ENCODE assay signal across 17 cellular contexts in genomic region chr17:57679356-57679755, GRCh38.
"Had no signal": no experiment of that assay in that cellular context is flagged by ENCODE, and none has a peak within 500 bp of the region (broad histone marks: within the 10 kb centered on the region; RNA-seq: fewer than 3 reads in every experiment).

No MANE protein-coding gene starts in this region.

- H3K27ac ChIP-seq: epithelial cell of prostate, lower lobe of right lung, sigmoid colon, testis, VCaP had no signal

- DNase-seq: activated CD4-positive, alpha-beta T cell treated with anti-CD3 and anti-CD28 coated beads, Interleukin-2, amount 10 ng/mL, durations not matched to agents 24 days and 14 days; activated naive CD4-positive, alpha-beta T cell treated with anti-CD3 and anti-CD28 coated beads, Interleukin-2, amount 10 ng/mL, durations not matched to agents 7 days and 5 days; activated naive CD8-positive, alpha-beta T cell treated with anti-CD3 and anti-CD28 coated beads, Interleukin-2, amount 50 U/mL, for 24 hours; activated T-cell treated with anti-CD3 and anti-CD28 coated beads, Interleukin-2, amount 50 U/mL, for 24 hours; kidney; lower lobe of right lung; mesendoderm; mucosa of descending colon; occipital lobe; sigmoid colon; stimulated activated CD4-positive, alpha-beta T cell treated with anti-CD3 and anti-CD28 coated beads, Interleukin-15, amount 100 ng/mL, for 24 hours; stimulated activated naive CD4-positive, alpha-beta T cell; testis; trophoblast cell had no signal

- H3K4me3 ChIP-seq: lower lobe of right lung, mucosa of descending colon, sigmoid colon, smooth muscle cell, testis had no signal
